Comparison of ENCODE assay signal across 18 cellular contexts in the genomic region with DNA sequence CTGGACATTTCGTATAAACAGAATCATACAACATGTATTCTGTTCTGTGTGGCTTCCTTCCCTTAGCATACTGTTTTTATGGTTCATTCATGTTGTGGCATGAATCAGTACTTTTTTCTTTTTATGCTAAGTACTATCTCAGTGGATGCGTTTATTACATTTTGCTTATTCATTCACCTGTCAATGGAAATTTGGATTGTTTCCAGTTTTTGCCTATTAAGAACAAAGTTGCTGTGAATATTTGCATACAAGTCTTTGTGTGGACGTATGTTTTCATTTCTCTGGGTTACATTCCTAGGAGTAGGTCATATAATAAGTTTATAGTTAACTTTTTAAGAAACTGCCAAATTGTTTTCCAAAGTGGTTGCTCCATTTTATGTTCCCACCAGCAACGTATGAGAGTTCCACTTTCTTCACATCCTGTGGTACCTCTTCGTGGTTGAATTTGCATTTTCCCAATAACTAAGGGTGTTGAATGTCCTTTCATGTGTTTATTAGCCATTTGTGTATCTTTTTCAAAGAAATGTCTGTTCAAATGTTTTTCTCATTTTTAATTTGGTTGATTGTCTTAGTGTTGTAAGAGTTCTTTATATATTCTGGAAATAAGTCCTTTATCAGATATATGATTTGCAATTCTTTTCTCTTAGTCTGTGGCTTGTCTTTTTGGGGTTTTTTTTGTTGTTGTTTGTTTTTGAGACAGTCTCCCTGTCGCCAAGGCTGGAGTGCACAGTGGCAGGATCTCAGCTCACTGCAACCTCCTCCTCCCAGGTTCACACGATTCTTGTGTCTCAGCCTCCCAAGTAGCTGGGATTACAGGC. TPM values are rescaled to one million over a fixed set of nuclear protein-coding genes. Genes with fewer than 3 reads are reported as not detected.
A peak's percentile ranks its signal among the peaks of the same experiment; 100 is the strongest.
DNase-seq lines count a peak whose midpoint lies in the region; ATAC-seq and TF ChIP-seq lines count a peak whose summit lies in the region.
"Had no signal": no experiment of that assay in that cellular context is flagged by ENCODE, and none has a peak within 500 bp of the region (broad histone marks: within the 10 kb centered on the region; RNA-seq: fewer than 3 reads in every experiment).

No MANE protein-coding gene starts in this region.

- H3K36me3 ChIP-seq in HEK293 (ENCODE audit: control insufficient read depth in 2 of 2, insufficient read depth in 1 of 2, low read length in 2 of 2) = no peaks in the 10 kb centered on the region
- no peaks in the 10 kb centered on the region for H3K36me3 ChIP-seq in PC-3 (ENCODE audit: low read depth, low read length)
- H3K36me3 ChIP-seq in neutrophil = no peaks in the 10 kb centered on the region
- H3K36me3 ChIP-seq in osteoblast (ENCODE audit: insufficient read depth, low read length) = no peaks in the 10 kb centered on the region
- H3K36me3 ChIP-seq in gastrocnemius medialis = no peaks in the 10 kb centered on the region
- H3K36me3 ChIP-seq: SJSA1 had no signal

- H3K4me2 ChIP-seq in PC-3 (ENCODE audit: low read length) (peak overlapping the region; percentile 17; the same call in 1 of the 2 replicates), osteoblast (ENCODE audit: insufficient read depth, low read length) (no peak overlapping the region)

- peaks cover 4% of the 10 kb centered on the region for H3F3A ChIP-seq in PC-3 (ENCODE audit: low read length, unreplicated experiment)

- in situ Hi-C loops in gastrocnemius medialis (cut with MboI; ENCODE audit: low sequenced_read_pairs in 4 of 4) = loop anchor here in 1 of 4 donors (25.0 kb wide), 1 partner anchor 623 kb away; no protein-coding TSS in a partner anchor

- no peaks in the 10 kb centered on the region for H3K79me2 ChIP-seq in PC-3 (ENCODE audit: low read length)
- no peaks in the 10 kb centered on the region for H3K79me2 ChIP-seq in osteoblast (ENCODE audit: insufficient read depth, low read length)

- CTCF ChIA-PET in HEK293 (lab: Yijun Ruan, JAX) (interaction anchor here (0.7 to 1.2 kb wide), 2 partner anchors 30 to 158 kb away, joined by 3 to 4 read pairs; no protein-coding TSS in a partner anchor), PC-3 (lab: Charles Lee) (no interaction called here)

- TF ChIP-seq POLR2A in gastrocnemius medialis (IDR thresholded peaks at IDR 0.05) = no peak

- H3K9ac ChIP-seq in PC-3 (ENCODE audit: low read length) = no peak overlapping the region

- no peak for ATAC-seq in PC-3
- ATAC-seq in gastrocnemius medialis = no peak
- no peak for ATAC-seq in HG03139 (IDR thresholded peaks at IDR 0.05; ENCODE audit: unreplicated experiment)

- POLR2A ChIA-PET in HEK293 (lab: Yijun Ruan, JAX) (interaction anchor here (2.4 kb wide), 1 partner anchor 22 kb away, joined by 5 read pairs; no protein-coding TSS in a partner anchor), PC-3 (lab: Charles Lee; ENCODE audit: unreplicated experiment) (no interaction called here)

- no peaks in the 10 kb centered on the region for H3K9me2 ChIP-seq in PC-3 (replicated peaks; ENCODE audit: low read length)

- no peaks in the 10 kb centered on the region for H3K4me1 ChIP-seq in HEK293 (ENCODE audit: control insufficient read depth, insufficient read depth, low read length)
- H3K4me1 ChIP-seq in PC-3 (ENCODE audit: insufficient read depth, low read length) = peaks cover 40% of the 10 kb centered on the region
- H3K4me1 ChIP-seq in neutrophil (ENCODE audit: control insufficient read depth in 1 of 2, insufficient read depth in 1 of 2, low read depth in 1 of 2, low read length in 1 of 2) = peaks cover 40% of the 10 kb centered on the region in 2 experiments
- H3K4me1 ChIP-seq in osteoblast (ENCODE audit: insufficient read depth, low read length) = peaks cover 22% of the 10 kb centered on the region
- peaks cover 27 to 29% of the 10 kb centered on the region in 2 donors for H3K4me1 ChIP-seq in gastrocnemius medialis

- no TSS peak for BruUV-seq in PC-3 (replicated peaks; lab: Mats Ljungman, UMichigan)

- TF ChIP-seq CTCF in HEK293 (tag by site-specific recombination; IDR thresholded peaks at IDR 0.05) (no peak), PC-3 (conservative IDR thresholded peaks at IDR 0.05; ENCODE audit: low read depth, low read length) (no peak), epithelial cell of esophagus (IDR thresholded peaks at IDR 0.05; ENCODE audit: insufficient read depth, low read depth, low read length, missing control alignments) (no peak), neutrophil (IDR thresholded peaks at IDR 0.05) (no peak), osteoblast (IDR thresholded peaks at IDR 0.05; ENCODE audit: extremely low read depth, low read depth, low read length) (no peak), gastrocnemius medialis (IDR thresholded peaks at IDR 0.05 in 4 of 5, conservative IDR thresholded peaks at IDR 0.05 in 1 of 5) (no peak)

- H3K27ac ChIP-seq in HEK293 (ENCODE audit: extremely low read depth, low read depth, low read length) (no peak overlapping the region), PC-3 (ENCODE audit: low read length) (peak overlapping the region; percentile 30), neutrophil (peak overlapping the region; percentile 24), osteoblast (ENCODE audit: low read depth, low read length) (no peak overlapping the region), gastrocnemius medialis (no peak overlapping the region)
- H3K27ac ChIP-seq: SJSA1 had no signal

- no peak overlapping the region for H2AFZ ChIP-seq in PC-3 (ENCODE audit: low read length)
- no peak overlapping the region for H2AFZ ChIP-seq in osteoblast (ENCODE audit: low read length)

- intact Hi-C loops in PC-3 (cut with micrococcal nuclease) (no loop called here), gastrocnemius medialis (cut with DNase I; ENCODE audit: low total_unique reads) (loop anchor here (10.0 kb wide), 1 partner anchor 830 kb away; no protein-coding TSS in a partner anchor)

- no peaks in the 10 kb centered on the region for H4K20me1 ChIP-seq in PC-3 (ENCODE audit: low read length)
- H4K20me1 ChIP-seq in osteoblast (ENCODE audit: insufficient read depth, low read length) = no peaks in the 10 kb centered on the region

- H3K4me3 ChIP-seq in HEK293 (ENCODE audit: low read depth, low read length) (no peak overlapping the region), PC-3 (ENCODE audit: low read length) (no peak overlapping the region), epithelial cell of esophagus (ENCODE audit: low read length) (no peak overlapping the region), neutrophil (ENCODE audit: low read depth in 1 of 2, low read length in 1 of 2) (no peak overlapping the region), osteoblast (ENCODE audit: insufficient read depth, low read length) (no peak overlapping the region), gastrocnemius medialis (no peak overlapping the region)
- H3K4me3 ChIP-seq: SJSA1 had no signal

- DNase-seq in PC-3 = peak; percentile 45
- DNase-seq in epithelial cell of esophagus (ENCODE audit: low read depth) = peak; percentile 77
- DNase-seq in osteoblast (ENCODE audit: insufficient read length, low spot score, missing footprints) = no peak
- no peak for DNase-seq in gastrocnemius medialis
- DNase-seq: CD4-positive, alpha-beta memory T cell; DMS79 treated with DMSO at 0.1 percent for 48 hours; H9; NCI-H1105 treated with DMSO at 0.1 percent for 48 hours; NCI-H187; NCI-H345; NCI-H69; NK-92 treated with Interleukin-12 subunit alpha and Interleukin-12 subunit beta, amount 100 ng/mL, for 24 hours; RPMI8226 had no signal

- H3K27me3 ChIP-seq in PC-3 (ENCODE audit: low read length) (no peaks in the 10 kb centered on the region), neutrophil (no peaks in the 10 kb centered on the region), osteoblast (ENCODE audit: insufficient read depth, low read length) (no peaks in the 10 kb centered on the region), gastrocnemius medialis (no peaks in the 10 kb centered on the region)
- H3K27me3 ChIP-seq: SJSA1 had no signal

- H3K9me3 ChIP-seq in HEK293 (ENCODE audit: control insufficient read depth, insufficient read depth, low read depth, low read length) (no peaks in the 10 kb centered on the region), PC-3 (ENCODE audit: low read length) (no peaks in the 10 kb centered on the region), neutrophil (no peaks in the 10 kb centered on the region), osteoblast (ENCODE audit: low read depth, low read length) (no peaks in the 10 kb centered on the region), gastrocnemius medialis (no peaks in the 10 kb centered on the region)
- H3K9me3 ChIP-seq: SJSA1 had no signal

TF ChIP-seq in HEK293, 187 proteins besides CTCF, POLR2A, EP300 and RAD21:
- peak; percentile 60 for TF ChIP-seq SETDB1 (IDR thresholded peaks at IDR 0.05; ENCODE audit: insufficient read length, low read length)
- TF ChIP-seq ZNF658 (tag by site-specific recombination; IDR thresholded peaks at IDR 0.05) = no peak
- no peak for TF ChIP-seq ZSCAN23 (tag by site-specific recombination; IDR thresholded peaks at IDR 0.05)
- TF ChIP-seq ZNF677 (tag by site-specific recombination; IDR thresholded peaks at IDR 0.05) = peak; percentile 93

RNA-seq across cellular contexts. Expression of gene MICAL2, which starts 46.0 kb away (rescaled TPM):
- total RNA-seq in PC-3 (2014; rRNA removed) (50.1 and 62.9 TPM in 2 replicates), osteoblast (109 and 156 TPM in 2 replicates), gastrocnemius medialis (10 to 100 TPM; 24.7 to 53.7 (median 37.0) TPM)
- total RNA-seq: OCI-LY7 had no signal

RNA-seq across cellular contexts. Expression of gene DKK3, which starts 55.9 kb away (rescaled TPM):
- total RNA-seq in PC-3 (2014; rRNA removed) = 0.07 and 0.35 TPM in 2 replicates
- total RNA-seq in osteoblast = 52.2 and 72.4 TPM in 2 replicates
- 10 to 100 TPM in 1 of 4 donors, 1 to 10 TPM in 3; 4.1 to 31.7 (median 7.2) TPM for total RNA-seq in gastrocnemius medialis
- total RNA-seq: OCI-LY7 had no signal

Comparison
In these comparisons a context has a peak if more than half of its experiments do, and no peak if none do; other contexts are left out.
1. H3K27ac ChIP-seq: peak in PC-3 (single experiment) and neutrophil (single experiment); none in HEK293 (single experiment), osteoblast (single experiment) and gastrocnemius medialis (0 of 4).
2. DNase-seq: peak in PC-3 (single experiment) and epithelial cell of esophagus (single experiment); none in osteoblast (single experiment) and gastrocnemius medialis (0 of 2).